Comparison of ENCODE assay signal across 8 cellular contexts in the genomic region with DNA sequence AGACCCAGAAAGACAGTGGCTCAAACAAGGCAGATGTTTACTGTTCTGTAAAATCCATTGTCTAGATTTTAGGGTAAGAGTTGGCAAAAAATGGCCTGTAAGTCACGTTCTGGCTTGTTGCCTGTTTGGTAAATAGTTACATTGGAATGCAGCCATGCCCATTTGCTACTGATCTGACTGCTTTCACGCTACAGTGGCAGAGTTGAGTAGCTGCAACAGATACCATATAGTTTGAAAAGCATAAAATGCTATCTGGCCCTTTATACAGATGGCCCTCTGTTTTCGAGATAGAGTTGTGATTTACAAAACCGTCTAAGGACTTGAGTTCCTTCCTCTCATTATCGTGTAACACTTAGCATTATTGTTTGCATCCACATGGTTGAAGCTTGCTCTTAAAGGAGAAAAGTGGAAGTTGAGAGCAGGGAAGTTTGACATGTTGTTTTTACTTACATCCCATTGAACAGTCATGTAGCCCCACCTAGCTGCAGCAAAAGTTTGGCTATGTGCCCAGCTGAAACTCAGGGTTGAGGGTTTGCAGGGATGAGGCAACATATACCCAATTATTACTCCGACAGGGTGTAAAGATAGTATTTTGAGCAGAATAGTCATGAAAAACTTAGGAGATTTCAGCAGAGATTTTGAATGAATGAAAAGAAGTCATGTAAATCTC. TPM values are rescaled to one million over a fixed set of nuclear protein-coding genes. Genes with fewer than 3 reads are reported as not detected.
DNase-seq lines count a peak whose midpoint lies in the region; ATAC-seq lines count a peak whose summit lies in the region.

No MANE protein-coding gene starts in this region.

- no peak overlapping the region for H2BK120ac ChIP-seq in trophoblast cell (ENCODE audit: insufficient read depth, low read length, poor library complexity)

- H3K18ac ChIP-seq in trophoblast cell (ENCODE audit: low read length): no peak overlapping the region

- H3K27me3 ChIP-seq in trophoblast cell (ENCODE audit: insufficient read depth, low read length): no peaks in the 10 kb centered on the region

- H3K4me1 ChIP-seq in trophoblast cell (ENCODE audit: control insufficient read depth in 1 of 2, insufficient read depth in 2 of 2, low read length in 2 of 2): no peaks in the 10 kb centered on the region

- H3K4me3 ChIP-seq in trophoblast cell (ENCODE audit: low read depth, low read length): no peak overlapping the region

- peaks cover 4 to 8% of the 10 kb centered on the region in 2 experiments for H3K36me3 ChIP-seq in trophoblast cell (ENCODE audit: control insufficient read depth in 1 of 2, insufficient read depth in 2 of 2, low read length in 2 of 2)

- no peak overlapping the region for H2AK5ac ChIP-seq in trophoblast cell (ENCODE audit: low read length)

- no peak overlapping the region for H3K27ac ChIP-seq in trophoblast cell (ENCODE audit: low read depth, low read length)

- H2AFZ ChIP-seq in trophoblast cell (ENCODE audit: insufficient read depth, low read length, poor library complexity): no peak overlapping the region

- H2BK12ac ChIP-seq in trophoblast cell (ENCODE audit: low read length): no peak overlapping the region

- no peak overlapping the region for H2BK5ac ChIP-seq in trophoblast cell (ENCODE audit: low read depth, low read length, poor library complexity)

- no peak overlapping the region for H4K12ac ChIP-seq in trophoblast cell (ENCODE audit: low read depth, low read length)

- no peak overlapping the region for H3K4me2 ChIP-seq in trophoblast cell (ENCODE audit: low read length)

- H3K23ac ChIP-seq in trophoblast cell (ENCODE audit: low read length): no peak overlapping the region

- no peak overlapping the region for H3K4ac ChIP-seq in trophoblast cell (ENCODE audit: low read depth, low read length)

- no peak overlapping the region for H3K14ac ChIP-seq in trophoblast cell (ENCODE audit: low read length)

- no peak overlapping the region for H4K8ac ChIP-seq in trophoblast cell (ENCODE audit: low read depth, low read length)

- no peak for ATAC-seq in HG03097 (IDR thresholded peaks at IDR 0.05; ENCODE audit: low FRiP score, unreplicated experiment)

- WGBS in trophoblast cell (ENCODE audit: extremely low coverage, insufficient coverage, insufficient read length): no CpG with 5 or more reads among the region's 6 CpGs

- no peaks in the 10 kb centered on the region for H3K79me1 ChIP-seq in trophoblast cell (ENCODE audit: low read length)

- no peak overlapping the region for H3K9ac ChIP-seq in trophoblast cell (ENCODE audit: low read length)

- H3K9me3 ChIP-seq in trophoblast cell (ENCODE audit: insufficient read depth, low read depth, low read length): no peaks in the 10 kb centered on the region

- H3K79me2 ChIP-seq in trophoblast cell (ENCODE audit: control insufficient read depth, insufficient read depth, low read length, poor library complexity): no peaks in the 10 kb centered on the region

- DNase-seq in DMS53 (lab: John Stamatoyannopoulos, UW) (peak; percentile 83), Kasumi-1 (lab: John Stamatoyannopoulos, UW) (peak; percentile 82 to 85), RKO (ENCODE audit: low spot score) (peak; percentile 25), fibroblast of gingiva (ENCODE audit: low read depth) (peak; percentile 81), trophoblast cell (peak; percentile 9 to 47), NK-92 (lab: John Stamatoyannopoulos, UW; ENCODE audit: unreplicated experiment) (no peak)
- DNase-seq in stimulated activated CD4-positive, alpha-beta T cell treated with anti-CD3 and anti-CD28 coated beads, Interleukin-1b, Interleukin-23, amount 100 ng/mL, for 48 hours: no peak

- no peak overlapping the region for H4K91ac ChIP-seq in trophoblast cell (ENCODE audit: low read depth, low read length)

RNA-seq across cellular contexts. Expression of a gene that starts 11.3 kb away (rescaled TPM):
- polyA plus RNA-seq in trophoblast cell (2013): 99.7 and 102 TPM in 2 replicates

RNA-seq across cellular contexts. Expression of a gene that starts 51.9 kb away (rescaled TPM):
- polyA plus RNA-seq in trophoblast cell (2013): 18.0 and 21.1 TPM in 2 replicates

Comparison
In these comparisons a context has a peak if more than half of its experiments do, and no peak if none do; other contexts are left out.
1. DNase-seq: peak in DMS53 (single experiment), Kasumi-1 (2 of 2), RKO (single experiment), fibroblast of gingiva (single experiment) and trophoblast cell (2 of 2); none in NK-92 (single experiment) and stimulated activated CD4-positive, alpha-beta T cell treated with anti-CD3 and anti-CD28 coated beads, Interleukin-1b, Interleukin-23, amount 100 ng/mL, for 48 hours (single experiment).